ENCODE assay signal across 13 cellular contexts in genomic region chr2:33670392-33670937, GRCh38.
DNase-seq lines count a peak whose midpoint lies in the region; ATAC-seq and TF ChIP-seq lines count a peak whose summit lies in the region.
"Had no signal": no experiment of that assay in that cellular context is flagged by ENCODE, and none has a peak within 500 bp of the region (broad histone marks: within the 10 kb centered on the region; RNA-seq: fewer than 3 reads in every experiment).

No MANE protein-coding gene starts in this region.

- 71 to 79% methylated on average over 4 of the region's 4 CpGs for WGBS in lower leg skin, 2 donors

- H3K27ac ChIP-seq in coronary artery = no peak overlapping the region
- H3K27ac ChIP-seq: neutrophil, skin epidermis had no signal

- CTCF ChIA-PET in HEK293T (lab: Yijun Ruan, JAX) = no interaction called here

- no peak for TF ChIP-seq CTCF in coronary artery (IDR thresholded peaks at IDR 0.05)
- no peak for TF ChIP-seq CTCF in lower leg skin (IDR thresholded peaks at IDR 0.05)

- POLR2A ChIA-PET in HEK293T (lab: Yijun Ruan, JAX) = no interaction called here

- no peak for ATAC-seq in HG03442 (IDR thresholded peaks at IDR 0.05; ENCODE audit: unreplicated experiment)
- ATAC-seq: activated naive CD4-positive, alpha-beta T cell treated with anti-CD3 and anti-CD28 coated beads, Interleukin-2, amount 50 U/mL, for 72 hours had no signal

- no peak overlapping the region for H3K4me3 ChIP-seq in coronary artery
- H3K4me3 ChIP-seq in lower leg skin (ENCODE audit: low read depth, poor library complexity, severe bottlenecking) = no peak overlapping the region
- H3K4me3 ChIP-seq: skin epidermis had no signal

- DNase-seq in ELF-1 (ENCODE audit: low read depth, low spot score) (peak; percentile 46), HEK293T (ENCODE audit: extremely low spot score) (peak; percentile 23), SK-N-DZ (ENCODE audit: low spot score) (peak; percentile 32), iPS DF 4.7 (ENCODE audit: extremely low read depth, low spot score) (peak; percentile 30), coronary artery (ENCODE audit: low spot score) (no peak), OCI-M2 (lab: John Stamatoyannopoulos, UW; ENCODE audit: unreplicated experiment) (no peak), lower leg skin (ENCODE audit: low spot score in 2 of 2) (no peak)
- DNase-seq: activated CD8-positive, alpha-beta memory T cell treated with anti-CD3 and anti-CD28 coated beads, Interleukin-2, amount 50 U/mL, for 48 hours; NCI-H69 had no signal

- intact Hi-C loops in lower leg skin (cut with DNase I; ENCODE audit: low total_unique reads) = no loop called here

- no peak for TF ChIP-seq POLR2A in lower leg skin (IDR thresholded peaks at IDR 0.05)

TF ChIP-seq in HEK293T, 16 proteins besides CTCF, POLR2A, EP300 and RAD21:
- no peak for TF ChIP-seq PKNOX1 (IDR thresholded peaks at IDR 0.05)
- no peak for TF ChIP-seq FOXM1 (IDR thresholded peaks at IDR 0.05; ENCODE audit: borderline replicate concordance)
- TF ChIP-seq BHLHE40 (IDR thresholded peaks at IDR 0.05; ENCODE audit: borderline replicate concordance) = no peak
- TF ChIP-seq ZNF384 (IDR thresholded peaks at IDR 0.05) = no peak
- TF ChIP-seq FOXA1 (IDR thresholded peaks at IDR 0.05) = no peak
- no peak for TF ChIP-seq SP1 (IDR thresholded peaks at IDR 0.05)
- TF ChIP-seq L3MBTL2 (conservative IDR thresholded peaks at IDR 0.05) = no peak
- TF ChIP-seq NFRKB (IDR thresholded peaks at IDR 0.05) = no peak
- no peak for TF ChIP-seq HDGF (IDR thresholded peaks at IDR 0.05; ENCODE audit: borderline replicate concordance)
- no peak for TF ChIP-seq CTBP1 (IDR thresholded peaks at IDR 0.05; ENCODE audit: borderline replicate concordance)
- no peak for TF ChIP-seq ELF4 (IDR thresholded peaks at IDR 0.05)
- no peak for TF ChIP-seq SUZ12 (IDR thresholded peaks at IDR 0.05)
- TF ChIP-seq LEF1 (IDR thresholded peaks at IDR 0.05; ENCODE audit: borderline replicate concordance) = no peak
- TF ChIP-seq FOXK2 (IDR thresholded peaks at IDR 0.05) = no peak
- TF ChIP-seq ARNT (IDR thresholded peaks at IDR 0.05) = no peak
- TF ChIP-seq TARDBP (IDR thresholded peaks at IDR 0.05) = no peak

Comparison
In these comparisons a context has a peak if more than half of its experiments do, and no peak if none do; other contexts are left out.
1. DNase-seq: peak in ELF-1 (single experiment), HEK293T (single experiment), SK-N-DZ (single experiment) and iPS DF 4.7 (single experiment); none in coronary artery (single experiment), OCI-M2 (single experiment) and lower leg skin (0 of 2).